Comparison of ENCODE assay signal across 28 cellular contexts in the genomic region with DNA sequence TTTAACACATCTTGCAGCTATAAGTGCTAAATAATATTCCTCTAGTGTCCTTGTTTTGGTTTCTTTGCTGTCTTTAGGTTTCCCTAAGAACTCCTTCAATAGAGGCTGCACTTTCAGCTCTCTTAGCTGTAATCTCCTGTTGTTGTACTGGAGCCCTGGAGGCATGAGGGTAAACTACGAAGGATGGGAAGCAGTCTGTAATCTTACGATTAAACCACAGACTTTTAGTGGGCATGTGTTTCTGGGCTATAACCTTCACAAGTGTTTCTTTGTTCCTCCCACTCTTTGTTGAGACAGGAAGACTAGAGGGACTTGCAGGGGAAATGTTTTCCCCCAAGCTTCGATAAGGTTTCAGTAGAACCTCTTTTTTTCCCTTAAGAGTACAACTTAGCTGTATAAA.
A peak's percentile ranks its signal among the peaks of the same experiment; 100 is the strongest.
DNase-seq lines count a peak whose midpoint lies in the region; ATAC-seq and TF ChIP-seq lines count a peak whose summit lies in the region.
"Had no signal": no experiment of that assay in that cellular context is flagged by ENCODE, and none has a peak within 500 bp of the region (broad histone marks: within the 10 kb centered on the region; RNA-seq: fewer than 3 reads in every experiment).

No MANE protein-coding gene starts in this region.

- H2BK12ac ChIP-seq in trophoblast cell (ENCODE audit: low read length): no peak overlapping the region

- no peaks in the 10 kb centered on the region for H3K27me3 Mint-ChIP-seq in endodermal cell (ENCODE audit: insufficient read depth)
- H3K27me3 Mint-ChIP-seq in neural crest cell (ENCODE audit: low read depth): no peaks in the 10 kb centered on the region
- no peaks in the 10 kb centered on the region for H3K27me3 Mint-ChIP-seq in naive thymus-derived CD4-positive, alpha-beta T cell
- H3K27me3 Mint-ChIP-seq: activated CD4-positive, alpha-beta T cell treated with anti-CD3 and anti-CD28 coated beads, Interleukin-2, amount 10 ng/mL, durations not matched to agents 24 days and 14 days; activated naive CD8-positive, alpha-beta T cell; effector memory CD8-positive, alpha-beta T cell had no signal

- H3K27me3 ChIP-seq in BLaER1 (no peaks in the 10 kb centered on the region), endodermal cell (ENCODE audit: control insufficient read depth, insufficient read depth, low read length, poor library complexity, severe bottlenecking) (no peaks in the 10 kb centered on the region), trophoblast cell (ENCODE audit: insufficient read depth, low read length) (no peaks in the 10 kb centered on the region), colonic mucosa (no peaks in the 10 kb centered on the region)
- H3K27me3 ChIP-seq in naive thymus-derived CD4-positive, alpha-beta T cell (ENCODE audit: control insufficient read depth in 2 of 2, insufficient read depth in 2 of 2, low read length in 2 of 2): no peaks in the 10 kb centered on the region
- H3K27me3 ChIP-seq: pancreas, upper lobe of right lung had no signal

- no peaks in the 10 kb centered on the region for H3K9me3 ChIP-seq in BLaER1
- peaks cover 6% of the 10 kb centered on the region for H3K9me3 ChIP-seq in endodermal cell (ENCODE audit: control insufficient read depth, low read length)
- H3K9me3 ChIP-seq in trophoblast cell (ENCODE audit: insufficient read depth, low read depth, low read length): no peaks in the 10 kb centered on the region
- no peaks in the 10 kb centered on the region for H3K9me3 ChIP-seq in colonic mucosa
- no peaks in the 10 kb centered on the region for H3K9me3 ChIP-seq in naive thymus-derived CD4-positive, alpha-beta T cell (ENCODE audit: control insufficient read depth in 2 of 3, low read length in 3 of 3)
- H3K9me3 ChIP-seq: pancreas, upper lobe of right lung had no signal

- H3K23ac ChIP-seq in trophoblast cell (ENCODE audit: low read length): no peak overlapping the region

- no peak overlapping the region for H4K91ac ChIP-seq in trophoblast cell (ENCODE audit: low read depth, low read length)

- ATAC-seq in naive thymus-derived CD4-positive, alpha-beta T cell: no peak
- ATAC-seq: effector memory CD8-positive, alpha-beta T cell; natural killer cell; Panc1; pancreas; upper lobe of right lung had no signal

- no peaks in the 10 kb centered on the region for H4K20me1 ChIP-seq in BLaER1

- in situ Hi-C loops in KBM-7 (cut with MboI; ENCODE audit: low pct_unique_long_range_greater_than_20kb, low sequenced_read_pairs): no loop called here

- H3K4me2 ChIP-seq in BLaER1 (peak overlapping the region; percentile 22), trophoblast cell (ENCODE audit: low read length) (no peak overlapping the region)

- H3K27ac Mint-ChIP-seq in endodermal cell (peak overlapping the region; percentile 36), neural crest cell (ENCODE audit: unreplicated experiment) (peak overlapping the region; percentile 93)
- no peak overlapping the region for H3K27ac Mint-ChIP-seq in naive thymus-derived CD4-positive, alpha-beta T cell
- H3K27ac Mint-ChIP-seq: activated CD4-positive, alpha-beta T cell treated with anti-CD3 and anti-CD28 coated beads, Interleukin-2, amount 10 ng/mL, durations not matched to agents 24 days and 14 days; activated naive CD8-positive, alpha-beta T cell; effector memory CD8-positive, alpha-beta T cell; natural killer cell had no signal

- no peak overlapping the region for H3K18ac ChIP-seq in trophoblast cell (ENCODE audit: low read length)

- H3K9ac ChIP-seq in BLaER1 (no peak overlapping the region), endodermal cell (ENCODE audit: extremely low read depth, low read length, poor library complexity, severe bottlenecking) (no peak overlapping the region), trophoblast cell (ENCODE audit: low read length) (no peak overlapping the region), colonic mucosa (ENCODE audit: low read depth in 2 of 2, low read length in 2 of 2) (no peak overlapping the region)

- peak; percentile 0 for DNase-seq in KBM-7
- no peak for DNase-seq in endodermal cell
- no peak for DNase-seq in neural crest cell (ENCODE audit: low read depth, low spot score)
- DNase-seq in NCI-H345 (lab: John Stamatoyannopoulos, UW): no peak
- no peak for DNase-seq in trophoblast cell
- no peak for DNase-seq in colonic mucosa
- no peak for DNase-seq in naive thymus-derived CD4-positive, alpha-beta T cell
- DNase-seq: activated CD4-positive, alpha-beta T cell treated with anti-CD3 and anti-CD28 coated beads, Interleukin-2, amount 10 ng/mL, durations not matched to agents 24 days and 14 days; anterior cingulate cortex; DMS79 treated with DMSO at 0.1 percent for 48 hours; effector memory CD8-positive, alpha-beta T cell; GF-D8; head of caudate nucleus; MV-4-11; natural killer cell; NCI-H1436; NCI-H2081; NCI-H69; pancreas; retina; SHP77; stimulated activated naive CD4-positive, alpha-beta T cell; SW 1271; upper lobe of right lung; WERI-Rb-1 had no signal

- 80 to 93% methylated on average over 3 of the region's 3 CpGs for WGBS in endodermal cell (ENCODE audit: insufficient coverage in 1 of 2, insufficient read length in 1 of 2), 2 experiments
- WGBS in trophoblast cell (ENCODE audit: extremely low coverage, insufficient coverage, insufficient read length): no CpG with 5 or more reads among the region's 3 CpGs

- no peaks in the 10 kb centered on the region for H3K79me1 ChIP-seq in trophoblast cell (ENCODE audit: low read length)

- no peak overlapping the region for H2BK120ac ChIP-seq in trophoblast cell (ENCODE audit: insufficient read depth, low read length, poor library complexity)

- H3K14ac ChIP-seq in trophoblast cell (ENCODE audit: low read length): no peak overlapping the region

- intact Hi-C loops in colonic mucosa (cut with DNase I): no loop called here
- intact Hi-C loops in naive thymus-derived CD4-positive, alpha-beta T cell (cut with micrococcal nuclease): no loop called here

- TF ChIP-seq CTCF in endodermal cell (conservative IDR thresholded peaks at IDR 0.05) (no peak), neural crest cell (conservative IDR thresholded peaks at IDR 0.05) (no peak), colonic mucosa (IDR thresholded peaks at IDR 0.05) (no peak)

- no peaks in the 10 kb centered on the region for H3K4me1 ChIP-seq in BLaER1
- no peaks in the 10 kb centered on the region for H3K4me1 ChIP-seq in endodermal cell (ENCODE audit: control insufficient read depth, insufficient read depth, low read length)
- H3K4me1 ChIP-seq in trophoblast cell (ENCODE audit: control insufficient read depth in 1 of 2, insufficient read depth in 2 of 2, low read length in 2 of 2): no peaks in the 10 kb centered on the region
- H3K4me1 ChIP-seq in colonic mucosa: no peaks in the 10 kb centered on the region
- no peaks in the 10 kb centered on the region for H3K4me1 ChIP-seq in naive thymus-derived CD4-positive, alpha-beta T cell (ENCODE audit: control insufficient read depth in 2 of 2, insufficient read depth in 2 of 2, low read length in 2 of 2)
- H3K4me1 ChIP-seq: pancreas, upper lobe of right lung had no signal

- H3K36me3 ChIP-seq in BLaER1 (no peaks in the 10 kb centered on the region), endodermal cell (ENCODE audit: control insufficient read depth, insufficient read depth, low read length) (no peaks in the 10 kb centered on the region), trophoblast cell (ENCODE audit: control insufficient read depth in 1 of 2, insufficient read depth in 2 of 2, low read length in 2 of 2) (no peaks in the 10 kb centered on the region), colonic mucosa (no peaks in the 10 kb centered on the region)
- H3K36me3 ChIP-seq in naive thymus-derived CD4-positive, alpha-beta T cell (ENCODE audit: control insufficient read depth in 2 of 3, insufficient read depth in 3 of 3, low read length in 3 of 3): no peaks in the 10 kb centered on the region
- H3K36me3 ChIP-seq: pancreas, upper lobe of right lung, WERI-Rb-1 had no signal

- H2AK5ac ChIP-seq in trophoblast cell (ENCODE audit: low read length): no peak overlapping the region

- H3K79me2 ChIP-seq in trophoblast cell (ENCODE audit: control insufficient read depth, insufficient read depth, low read length, poor library complexity): no peaks in the 10 kb centered on the region

- H3K4me3 Mint-ChIP-seq in endodermal cell (no peak overlapping the region), neural crest cell (peak overlapping the region; percentile 28)
- no peak overlapping the region for H3K4me3 Mint-ChIP-seq in naive thymus-derived CD4-positive, alpha-beta T cell
- H3K4me3 Mint-ChIP-seq: activated CD4-positive, alpha-beta T cell treated with anti-CD3 and anti-CD28 coated beads, Interleukin-2, amount 10 ng/mL, durations not matched to agents 24 days and 14 days; activated naive CD8-positive, alpha-beta T cell; effector memory CD8-positive, alpha-beta T cell; natural killer cell had no signal

- no peaks in the 10 kb centered on the region for H3K9me3 Mint-ChIP-seq in endodermal cell
- peaks cover 15% of the 10 kb centered on the region for H3K9me3 Mint-ChIP-seq in neural crest cell
- H3K9me3 Mint-ChIP-seq in naive thymus-derived CD4-positive, alpha-beta T cell: peaks cover 1 to 35% (median 6%) of the 10 kb centered on the region in 11 donors
- H3K9me3 Mint-ChIP-seq: activated CD4-positive, alpha-beta T cell treated with anti-CD3 and anti-CD28 coated beads, Interleukin-2, amount 10 ng/mL, durations not matched to agents 24 days and 14 days had no signal

- H2AFZ ChIP-seq in trophoblast cell (ENCODE audit: insufficient read depth, low read length, poor library complexity): no peak overlapping the region

- POLR2A ChIA-PET in naive thymus-derived CD4-positive, alpha-beta T cell (lab: Charles Lee): no interaction called here

- H3K27ac ChIP-seq in BLaER1 (no peak overlapping the region), endodermal cell (ENCODE audit: low read depth, low read length) (peak overlapping the region; percentile 80), trophoblast cell (ENCODE audit: low read depth, low read length) (no peak overlapping the region), colonic mucosa (no peak overlapping the region)
- no peak overlapping the region for H3K27ac ChIP-seq in naive thymus-derived CD4-positive, alpha-beta T cell (ENCODE audit: low read depth, low read length)
- H3K27ac ChIP-seq: pancreas, upper lobe of right lung, WERI-Rb-1 had no signal

- H4K8ac ChIP-seq in trophoblast cell (ENCODE audit: low read depth, low read length): no peak overlapping the region

- H3K4ac ChIP-seq in trophoblast cell (ENCODE audit: low read depth, low read length): no peak overlapping the region

- H2BK5ac ChIP-seq in trophoblast cell (ENCODE audit: low read depth, low read length, poor library complexity): no peak overlapping the region

- no peak overlapping the region for H4K12ac ChIP-seq in trophoblast cell (ENCODE audit: low read depth, low read length)

- peaks cover 9% of the 10 kb centered on the region for H3K4me1 Mint-ChIP-seq in endodermal cell
- H3K4me1 Mint-ChIP-seq in neural crest cell: peaks cover 33% of the 10 kb centered on the region
- no peaks in the 10 kb centered on the region for H3K4me1 Mint-ChIP-seq in naive thymus-derived CD4-positive, alpha-beta T cell
- H3K4me1 Mint-ChIP-seq: activated CD4-positive, alpha-beta T cell treated with anti-CD3 and anti-CD28 coated beads, Interleukin-2, amount 10 ng/mL, durations not matched to agents 24 days and 14 days; natural killer cell had no signal

- CTCF ChIA-PET in naive thymus-derived CD4-positive, alpha-beta T cell (lab: Charles Lee): no interaction called here

- H3K36me3 Mint-ChIP-seq in endodermal cell (ENCODE audit: low read depth): peaks cover 2% of the 10 kb centered on the region
- peaks cover 19% of the 10 kb centered on the region for H3K36me3 Mint-ChIP-seq in neural crest cell (ENCODE audit: low read depth)
- no peaks in the 10 kb centered on the region for H3K36me3 Mint-ChIP-seq in naive thymus-derived CD4-positive, alpha-beta T cell
- H3K36me3 Mint-ChIP-seq: activated naive CD8-positive, alpha-beta T cell had no signal

- H3K4me3 ChIP-seq in BLaER1 (no peak overlapping the region), endodermal cell (ENCODE audit: low read length) (peak overlapping the region; percentile 7), trophoblast cell (ENCODE audit: low read depth, low read length) (no peak overlapping the region), colonic mucosa (no peak overlapping the region)
- no peak overlapping the region for H3K4me3 ChIP-seq in naive thymus-derived CD4-positive, alpha-beta T cell (ENCODE audit: low read length)
- H3K4me3 ChIP-seq: pancreas, upper lobe of right lung had no signal

Comparison
In these comparisons a context has a peak if more than half of its experiments do, and no peak if none do; other contexts are left out.
1. H3K27ac Mint-ChIP-seq: peak in endodermal cell (single experiment) and neural crest cell (single experiment); none in naive thymus-derived CD4-positive, alpha-beta T cell (0 of 9).